ENCODE assay signal across 12 cellular contexts in genomic region chr3:59856921-59857320, GRCh38.
DNase-seq lines count a peak whose midpoint lies in the region; ATAC-seq lines count a peak whose summit lies in the region.
"Had no signal": no experiment of that assay in that cellular context is flagged by ENCODE, and none has a peak within 500 bp of the region (broad histone marks: within the 10 kb centered on the region; RNA-seq: fewer than 3 reads in every experiment).

No MANE protein-coding gene starts in this region.

- peaks cover 1% of the 10 kb centered on the region for H3K9me3 ChIP-seq in KOPT-K1 (ENCODE audit: insufficient read depth, low read length, poor library complexity, severe bottlenecking)
- H3K9me3 ChIP-seq in MG63 = no peaks in the 10 kb centered on the region
- no peaks in the 10 kb centered on the region for H3K9me3 ChIP-seq in CD4-positive, alpha-beta memory T cell (ENCODE audit: control insufficient read depth in 1 of 2, low read length in 2 of 2)
- H3K9me3 ChIP-seq: SK-N-SH had no signal

- peaks cover 1 to 4% of the 10 kb centered on the region in 2 donors for H3K36me3 Mint-ChIP-seq in CD4-positive, alpha-beta memory T cell

- no peaks in the 10 kb centered on the region for H3K27me3 ChIP-seq in MG63
- no peaks in the 10 kb centered on the region for H3K27me3 ChIP-seq in CD4-positive, alpha-beta memory T cell (ENCODE audit: insufficient read depth, low read length)

- H3K9me3 Mint-ChIP-seq in CD4-positive, alpha-beta memory T cell = peaks cover 0 to 4% (median 0%) of the 10 kb centered on the region in 8 donors

- H3K27ac Mint-ChIP-seq in CD4-positive, alpha-beta memory T cell = no peak overlapping the region

- H3K4me1 Mint-ChIP-seq in CD4-positive, alpha-beta memory T cell = peaks cover 6 to 11% (median 7%) of the 10 kb centered on the region in 4 donors

- peak overlapping the region; percentile 4 for H3K27ac ChIP-seq in KOPT-K1 (ENCODE audit: low read depth, low read length, poor library complexity, severe bottlenecking)
- H3K27ac ChIP-seq in CD4-positive, alpha-beta memory T cell (ENCODE audit: low read depth, low read length) = no peak overlapping the region
- H3K27ac ChIP-seq: C4-2B had no signal

- H3K36me3 ChIP-seq in KOPT-K1 (ENCODE audit: insufficient read depth, low read length) = peaks cover 7% of the 10 kb centered on the region; the same call in 1 of the 2 replicates
- H3K36me3 ChIP-seq in MG63 = no peaks in the 10 kb centered on the region
- H3K36me3 ChIP-seq in CD4-positive, alpha-beta memory T cell (ENCODE audit: insufficient read depth, low read length) = no peaks in the 10 kb centered on the region

- H3K4me3 ChIP-seq in MG63 = no peak overlapping the region
- no peak overlapping the region for H3K4me3 ChIP-seq in CD4-positive, alpha-beta memory T cell (ENCODE audit: low read length in 2 of 2)

- ATAC-seq in HG03432 (IDR thresholded peaks at IDR 0.05; ENCODE audit: unreplicated experiment) = no peak

- H3K4me1 ChIP-seq in CD4-positive, alpha-beta memory T cell (ENCODE audit: insufficient read depth, low read length) = no peaks in the 10 kb centered on the region

- CTCF ChIA-PET in CD4-positive, alpha-beta memory T cell (lab: Charles Lee; ENCODE audit: partially characterized antibody) = interaction anchor here (0.7 to 5.3 kb wide), 11 partner anchors 9 to 1525 kb away, joined by 3 to 63 read pairs (median 3); no protein-coding TSS in a partner anchor

- peak; percentile 3 for DNase-seq in SK-N-DZ (ENCODE audit: low spot score)
- peak; percentile 31 for DNase-seq in left kidney (ENCODE audit: low read depth, low spot score)
- DNase-seq in NCI-H526 treated with DMSO at 0.1 percent for 48 hours (lab: John Stamatoyannopoulos, UW) = no peak
- DNase-seq in MG63 = no peak
- no peak for DNase-seq in CD4-positive, alpha-beta memory T cell
- DNase-seq: HCEC 1CT, NCI-H1694, NCI-H526, SK-N-SH had no signal

- no peaks in the 10 kb centered on the region for H3K27me3 Mint-ChIP-seq in CD4-positive, alpha-beta memory T cell

- H3K4me3 Mint-ChIP-seq in CD4-positive, alpha-beta memory T cell = no peak overlapping the region

- intact Hi-C loops in CD4-positive, alpha-beta memory T cell (cut with micrococcal nuclease) = loop anchor here (1.0 to 5.0 kb wide), 3 partner anchors 282 to 645 kb away; no protein-coding TSS in a partner anchor

- POLR2A ChIA-PET in CD4-positive, alpha-beta memory T cell (lab: Charles Lee; ENCODE audit: partially characterized antibody) = no interaction called here

Comparison
In these comparisons a context has a peak if more than half of its experiments do, and no peak if none do; other contexts are left out.
1. DNase-seq: peak in SK-N-DZ (single experiment) and left kidney (single experiment); none in NCI-H526 treated with DMSO at 0.1 percent for 48 hours (single experiment), MG63 (single experiment) and CD4-positive, alpha-beta memory T cell (0 of 5).